In the genomic region with DNA sequence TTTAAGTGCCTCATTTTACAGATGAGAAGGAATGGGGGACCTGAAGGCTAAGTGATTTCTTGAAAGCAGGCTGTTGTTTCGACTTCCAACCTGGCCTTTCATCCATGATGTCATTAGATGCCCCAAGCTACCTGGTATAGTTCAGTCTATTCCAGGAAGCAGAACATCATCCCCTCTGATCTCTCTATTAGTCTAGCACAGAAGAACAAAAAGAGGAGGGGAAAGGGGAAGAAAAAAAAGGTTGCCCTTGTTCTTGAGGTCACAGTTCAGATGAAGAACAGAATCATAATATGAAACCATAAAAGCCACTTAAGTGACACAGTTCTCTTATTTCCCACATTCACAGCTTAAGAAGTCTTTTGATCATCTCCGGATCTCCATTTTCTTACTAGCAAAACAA, we compare ENCODE assay signal across 26 cellular contexts.
A peak's percentile ranks its signal among the peaks of the same experiment; 100 is the strongest.
DNase-seq lines count a peak whose midpoint lies in the region; ATAC-seq, FAIRE-seq and TF ChIP-seq lines count a peak whose summit lies in the region.
"Had no signal": no experiment of that assay in that cellular context is flagged by ENCODE, and none has a peak within 500 bp of the region (broad histone marks: within the 10 kb centered on the region; RNA-seq: fewer than 3 reads in every experiment).

No MANE protein-coding gene starts in this region.

- H3K36me3 Mint-ChIP-seq in activated CD4-positive, alpha-beta T cell treated with anti-CD3 and anti-CD28 coated beads for 36 hours (ENCODE audit: low read depth), result no peaks in the 10 kb centered on the region
- no peaks in the 10 kb centered on the region for H3K36me3 Mint-ChIP-seq in CD4-positive, CD25-positive, alpha-beta regulatory T cell
- H3K36me3 Mint-ChIP-seq in T-helper 1 cell treated with Interleukin-12 subunit alpha and Interleukin-12 subunit beta and Interleukin-4 antibody, amounts not matched to agents 30 μg/mL and 1 μg/mL, for 36 hours (ENCODE audit: low read depth), result peaks cover 5% of the 10 kb centered on the region
- H3K36me3 Mint-ChIP-seq: naive B cell had no signal

- no peaks in the 10 kb centered on the region for H3K9me3 ChIP-seq in CD4-positive, CD25-positive, alpha-beta regulatory T cell (ENCODE audit: control insufficient read depth in 2 of 2, low read length in 2 of 2)
- no peaks in the 10 kb centered on the region for H3K9me3 ChIP-seq in GM12878 (replicated peaks; ENCODE audit: control insufficient read depth, insufficient read depth, low read length)
- no peaks in the 10 kb centered on the region for H3K9me3 ChIP-seq in thyroid gland
- H3K9me3 ChIP-seq: Peyer's patch, SJCRH30 had no signal

- H4K20me1 ChIP-seq in GM12878 (ENCODE audit: control insufficient read depth, insufficient read depth), result no peaks in the 10 kb centered on the region

- CTCF ChIA-PET in activated CD4-positive, alpha-beta T cell treated with anti-CD3 and anti-CD28 coated beads for 36 hours (lab: Charles Lee), result interaction anchor here (0.7 to 1.8 kb wide), 5 partner anchors 10 to 174 kb away, joined by 3 to 6 read pairs (median 3); no protein-coding TSS in a partner anchor
- CTCF ChIA-PET in GM12878 (lab: Yijun Ruan, JAX), result interaction anchor here (0.9 to 15.4 kb wide), 8 partner anchors 9 to 371 kb away, joined by 3 to 250 read pairs (median 4); no protein-coding TSS in a partner anchor

- peak overlapping the region; percentile 20 for H3K4me3 Mint-ChIP-seq in activated CD4-positive, alpha-beta T cell treated with anti-CD3 and anti-CD28 coated beads for 36 hours
- no peak overlapping the region for H3K4me3 Mint-ChIP-seq in CD4-positive, CD25-positive, alpha-beta regulatory T cell
- no peak overlapping the region for H3K4me3 Mint-ChIP-seq in T-helper 1 cell treated with Interleukin-12 subunit alpha and Interleukin-12 subunit beta and Interleukin-4 antibody, amounts not matched to agents 30 μg/mL and 1 μg/mL, for 36 hours
- H3K4me3 Mint-ChIP-seq: naive B cell had no signal

- SMC1A ChIA-PET in GM12878 (lab: Charles Lee; ENCODE audit: uncharacterized antibody, unreplicated experiment), result interaction anchor here (0.9 to 7.9 kb wide), 5 partner anchors 13 to 456 kb away, joined by 3 to 40 read pairs (median 3); no protein-coding TSS in a partner anchor

- no peaks in the 10 kb centered on the region for H3K9me3 Mint-ChIP-seq in activated CD4-positive, alpha-beta T cell treated with anti-CD3 and anti-CD28 coated beads for 36 hours (ENCODE audit: low read depth)
- peaks cover 0 to 3% (median 0%) of the 10 kb centered on the region in 7 donors for H3K9me3 Mint-ChIP-seq in CD4-positive, CD25-positive, alpha-beta regulatory T cell
- no peaks in the 10 kb centered on the region for H3K9me3 Mint-ChIP-seq in T-helper 1 cell treated with Interleukin-12 subunit alpha and Interleukin-12 subunit beta and Interleukin-4 antibody, amounts not matched to agents 30 μg/mL and 1 μg/mL, for 36 hours

- BruUV-seq in GM12878 (replicated peaks; lab: Mats Ljungman, UMichigan), result no TSS peak

- no peak for TF ChIP-seq EP300 in GM12878 (IDR thresholded peaks at IDR 0.05; ENCODE audit: borderline replicate concordance in 1 of 2, control insufficient read depth in 1 of 2, low read depth in 2 of 2, low read length in 2 of 2)

- peaks cover 2% of the 10 kb centered on the region for H3K27me3 Mint-ChIP-seq in activated CD4-positive, alpha-beta T cell treated with anti-CD3 and anti-CD28 coated beads for 36 hours
- H3K27me3 Mint-ChIP-seq in CD4-positive, CD25-positive, alpha-beta regulatory T cell, result peaks cover 31% of the 10 kb centered on the region
- H3K27me3 Mint-ChIP-seq in T-helper 1 cell treated with Interleukin-12 subunit alpha and Interleukin-12 subunit beta and Interleukin-4 antibody, amounts not matched to agents 30 μg/mL and 1 μg/mL, for 36 hours (ENCODE audit: low read depth), result peaks cover 10% of the 10 kb centered on the region

- H3K27ac Mint-ChIP-seq in activated CD4-positive, alpha-beta T cell treated with anti-CD3 and anti-CD28 coated beads for 36 hours, result peak overlapping the region; percentile 85
- no peak overlapping the region for H3K27ac Mint-ChIP-seq in CD4-positive, CD25-positive, alpha-beta regulatory T cell
- H3K27ac Mint-ChIP-seq in T-helper 1 cell treated with Interleukin-12 subunit alpha and Interleukin-12 subunit beta and Interleukin-4 antibody, amounts not matched to agents 30 μg/mL and 1 μg/mL, for 36 hours, result peak overlapping the region; percentile 71
- H3K27ac Mint-ChIP-seq: naive B cell had no signal

- peaks cover 6% of the 10 kb centered on the region for H3K27me3 ChIP-seq in CD4-positive, CD25-positive, alpha-beta regulatory T cell (ENCODE audit: control insufficient read depth, insufficient read depth, low read length)
- no peaks in the 10 kb centered on the region for H3K27me3 ChIP-seq in GM12878 (replicated peaks in 1 of 2; ENCODE audit: control insufficient read depth in 2 of 2, insufficient read depth in 2 of 2, low read length in 1 of 2)
- H3K27me3 ChIP-seq in thyroid gland, result no peaks in the 10 kb centered on the region
- H3K27me3 ChIP-seq: Peyer's patch, SJCRH30 had no signal

- H2AFZ ChIP-seq in GM12878 (ENCODE audit: control insufficient read depth, low read depth, low read length), result no peak overlapping the region

- no peak for TF ChIP-seq POLR2A in GM12878 (IDR thresholded peaks at IDR 0.05; ENCODE audit: low read depth, low read length)
- no peak for TF ChIP-seq POLR2A in thyroid gland (IDR thresholded peaks at IDR 0.05)

- peak; percentile 11 for DNase-seq in activated CD4-positive, alpha-beta T cell treated with anti-CD3 and anti-CD28 coated beads for 36 hours
- no peak for DNase-seq in activated CD4-positive, alpha-beta T cell treated with anti-CD3 and anti-CD28 coated beads for 4 hours
- peak in 1 of 3 donors; percentile 83 for DNase-seq in CD4-positive, CD25-positive, alpha-beta regulatory T cell
- DNase-seq in GM12878 (ENCODE audit: low read depth, low spot score) (no peak), thyroid gland (no peak), cortex of kidney (lab: John Stamatoyannopoulos, UW) (no peak)
- DNase-seq: activated effector memory CD4-positive, alpha-beta T cell treated with anti-CD3 and anti-CD28 coated beads, Interleukin-2, amount 50 U/mL, for 16 hours; caudate nucleus; COR-L47; DMS79; islet precursor cell; left ventricle myocardium superior; naive B cell; NCI-H1694; NCI-H2171 treated with DMSO at 0.1 percent for 48 hours; NCI-H524 treated with DMSO at 0.1 percent for 48 hours; Peyer's patch; stimulated activated CD4-positive, alpha-beta T cell treated with anti-CD3 and anti-CD28 coated beads, Interleukin-1b, Interleukin-23, amount 100 ng/mL, for 48 hours had no signal

- H3K27ac ChIP-seq in CD4-positive, CD25-positive, alpha-beta regulatory T cell (ENCODE audit: insufficient read depth, low read length, poor library complexity, severe bottlenecking), result no peak overlapping the region
- no peak overlapping the region for H3K27ac ChIP-seq in GM12878 (ENCODE audit: control insufficient read depth, insufficient read depth)
- H3K27ac ChIP-seq in thyroid gland, result no peak overlapping the region
- H3K27ac ChIP-seq: Peyer's patch, SJCRH30, skin epidermis had no signal

- no peak overlapping the region for H3K4me2 ChIP-seq in GM12878 (ENCODE audit: control insufficient read depth, insufficient read depth)

- FAIRE-seq in GM12878 (lab: Jason Lieb, UNC), result no peak
- FAIRE-seq: astrocyte, endothelial cell of umbilical vein, H1, HTR-8/SVneo had no signal

- no peak overlapping the region for H3K9ac ChIP-seq in GM12878 (ENCODE audit: control insufficient read depth, insufficient read depth, low read length)

- WGBS in GM12878 (ENCODE audit: insufficient coverage, insufficient replicate concordance, low lambda C conversion rate, missing lambda C conversion rate), result 2% methylated on average over 2 of the region's 2 CpGs
- 82 to 84% methylated on average over 2 of the region's 2 CpGs for WGBS in thyroid gland, 2 donors

- POLR2A ChIA-PET in activated CD4-positive, alpha-beta T cell treated with anti-CD3 and anti-CD28 coated beads for 36 hours (lab: Charles Lee), result interaction anchor here (0.6 to 1.2 kb wide), 2 partner anchors 9 to 552 kb away, joined by 3 to 4 read pairs; no protein-coding TSS in a partner anchor
- POLR2A ChIA-PET in GM12878 (lab: Charles Lee), result no interaction called here

- no peaks in the 10 kb centered on the region for H3K36me3 ChIP-seq in CD4-positive, CD25-positive, alpha-beta regulatory T cell (ENCODE audit: control insufficient read depth, insufficient read depth, low read length)
- H3K36me3 ChIP-seq in GM12878 (ENCODE audit: control insufficient read depth in 2 of 2, insufficient read depth in 2 of 2, low read length in 1 of 2) (no peaks in the 10 kb centered on the region), thyroid gland (no peaks in the 10 kb centered on the region)
- H3K36me3 ChIP-seq: Peyer's patch, SJCRH30 had no signal

- in situ Hi-C loops in GM12878 (cut with MboI), result loop anchor here (10.0 kb wide), 1 partner anchor 702 kb away; a partner anchor contains a TSS

- peaks cover 35% of the 10 kb centered on the region for H3K4me1 Mint-ChIP-seq in activated CD4-positive, alpha-beta T cell treated with anti-CD3 and anti-CD28 coated beads for 36 hours
- H3K4me1 Mint-ChIP-seq in CD4-positive, CD25-positive, alpha-beta regulatory T cell, result peaks cover 0 to 5% (median 3%) of the 10 kb centered on the region in 4 donors
- peaks cover 33% of the 10 kb centered on the region for H3K4me1 Mint-ChIP-seq in T-helper 1 cell treated with Interleukin-12 subunit alpha and Interleukin-12 subunit beta and Interleukin-4 antibody, amounts not matched to agents 30 μg/mL and 1 μg/mL, for 36 hours (ENCODE audit: low read depth)
- H3K4me1 Mint-ChIP-seq: naive B cell had no signal

- no peak for TF ChIP-seq RAD21 in GM12878 (IDR thresholded peaks at IDR 0.05; ENCODE audit: insufficient read depth, low read depth, low read length)

- no peak overlapping the region for H3K4me3 ChIP-seq in CD4-positive, CD25-positive, alpha-beta regulatory T cell (ENCODE audit: low read depth, low read length)
- H3K4me3 ChIP-seq in GM12878 (no peak overlapping the region), thyroid gland (replicated peaks in 1 of 3) (no peak overlapping the region)
- H3K4me3 ChIP-seq: Peyer's patch, SJCRH30, skin epidermis had no signal

- intact Hi-C loops in activated CD4-positive, alpha-beta T cell treated with anti-CD3 and anti-CD28 coated beads for 36 hours (cut with DNase I, micrococcal nuclease), result loop anchor here (2.0 kb wide), 4 partner anchors 104 to 380 kb away; no protein-coding TSS in a partner anchor
- intact Hi-C loops in GM12878 (cut with micrococcal nuclease; ENCODE audit: unreplicated experiment), result loop anchor here (5.0 kb wide), 1 partner anchor 106 kb away; no protein-coding TSS in a partner anchor
- intact Hi-C loops in thyroid gland (cut with DNase I), result no loop called here

- no peaks in the 10 kb centered on the region for H3K4me1 ChIP-seq in CD4-positive, CD25-positive, alpha-beta regulatory T cell (ENCODE audit: control insufficient read depth, insufficient read depth, low read length, poor library complexity, severe bottlenecking)
- H3K4me1 ChIP-seq in GM12878 (ENCODE audit: control insufficient read depth, insufficient read depth, low read length) (no peaks in the 10 kb centered on the region), thyroid gland (no peaks in the 10 kb centered on the region)
- H3K4me1 ChIP-seq: Peyer's patch, SJCRH30 had no signal

- TF ChIP-seq CTCF in GM12878 (IDR thresholded peaks at IDR 0.05 in 2 of 3, conservative IDR thresholded peaks at IDR 0.05 in 1 of 3; ENCODE audit: control insufficient read depth in 2 of 3, extremely low read depth in 1 of 3, insufficient read depth in 1 of 3, low read depth in 3 of 3, low read length in 3 of 3) (no peak), thyroid gland (IDR thresholded peaks at IDR 0.05) (no peak)

- no peaks in the 10 kb centered on the region for H3K79me2 ChIP-seq in GM12878 (ENCODE audit: control insufficient read depth, insufficient read depth, low read length)

- peak; percentile 89 for ATAC-seq in activated CD4-positive, alpha-beta T cell treated with anti-CD3 and anti-CD28 coated beads for 36 hours
- peak; percentile 77 to 78 for ATAC-seq in CD4-positive, CD25-positive, alpha-beta regulatory T cell (ENCODE audit: low read depth in 2 of 2)
- ATAC-seq in GM12878, result peak; percentile 73
- ATAC-seq in HG02571 (IDR thresholded peaks at IDR 0.05; ENCODE audit: unreplicated experiment), result no peak
- ATAC-seq: left ventricle myocardium superior had no signal

- RAD21 ChIA-PET in GM12878 (lab: Charles Lee; ENCODE audit: unreplicated experiment), result interaction anchor here (2.1 kb wide), 1 partner anchor 322 kb away, joined by 8 read pairs; no protein-coding TSS in a partner anchor

Comparison
In these comparisons a context has a peak if more than half of its experiments do, and no peak if none do; other contexts are left out.
1. H3K27ac Mint-ChIP-seq: peak in activated CD4-positive, alpha-beta T cell treated with anti-CD3 and anti-CD28 coated beads for 36 hours (single experiment) and T-helper 1 cell treated with Interleukin-12 subunit alpha and Interleukin-12 subunit beta and Interleukin-4 antibody, amounts not matched to agents 30 μg/mL and 1 μg/mL, for 36 hours (single experiment); none in CD4-positive, CD25-positive, alpha-beta regulatory T cell (0 of 3).